In genomic region chr16:25187491-25187795, GRCh38 we compare ENCODE assay signal across 20 cellular contexts. TPM values are rescaled to one million over a fixed set of nuclear protein-coding genes. Genes with fewer than 3 reads are reported as not detected.
"Had no signal": no experiment of that assay in that cellular context is flagged by ENCODE, and none has a peak within 500 bp of the region (broad histone marks: within the 10 kb centered on the region; RNA-seq: fewer than 3 reads in every experiment).

No MANE protein-coding gene starts in this region.

- H3K36me3 ChIP-seq: Peyer's patch, SJCRH30 had no signal

- H3K9me3 ChIP-seq: Peyer's patch, SJCRH30 had no signal

- H3K27ac ChIP-seq: Peyer's patch, SJCRH30 had no signal

- DNase-seq: Karpas-422, KG1, MM.1S, NCI-H1092 treated with DMSO at 0.1 percent for 48 hours, NCI-H1436, NCI-H187, NCI-H2029, NCI-H2081 treated with DMSO at 0.1 percent for 48 hours, NCI-H2171, NCI-H446 treated with DMSO at 0.1 percent for 48 hours, NCI-H510A treated with DMSO at 0.1 percent for 48 hours, NCI-H526 treated with DMSO at 0.1 percent for 48 hours, NCI-H748 treated with DMSO at 0.1 percent for 48 hours, Peyer's patch, SHP77 treated with DMSO at 0.1 percent for 48 hours, SJCRH30 had no signal

- H3K27me3 ChIP-seq: Peyer's patch, SJCRH30 had no signal

- H3K4me3 ChIP-seq: Peyer's patch, SJCRH30 had no signal

- H3K4me1 ChIP-seq: Peyer's patch, SJCRH30 had no signal

RNA-seq across cellular contexts. Expression of gene AQP8, which starts 29.3 kb away (rescaled TPM):
- total RNA-seq: HT1080, IMR-90, Peyer's patch, Right ventricle myocardium inferior, RPMI7951, SJCRH30 had no signal
- polyA plus RNA-seq: IMR-90 had no signal
